ENCODE assay signal across 11 cellular contexts in genomic region chr13:113364371-113364932, GRCh38. TPM values are rescaled to one million over a fixed set of nuclear protein-coding genes. Genes with fewer than 3 reads are reported as not detected.
DNase-seq lines count a peak whose midpoint lies in the region; ATAC-seq, FAIRE-seq and TF ChIP-seq lines count a peak whose summit lies in the region.
"Had no signal": no experiment of that assay in that cellular context is flagged by ENCODE, and none has a peak within 500 bp of the region (broad histone marks: within the 10 kb centered on the region; RNA-seq: fewer than 3 reads in every experiment).

No MANE protein-coding gene starts in this region.

- POLR2A ChIA-PET in A549 (lab: Yijun Ruan, JAX), result no interaction called here

- no peak for FAIRE-seq in A549 (lab: Jason Lieb, UNC)
- FAIRE-seq: islet of Langerhans had no signal

- no peak for TF ChIP-seq CTCF in A549 (IDR thresholded peaks at IDR 0.05)
- no peak for TF ChIP-seq CTCF in neural progenitor cell (IDR thresholded peaks at IDR 0.05)

- no peak for TF ChIP-seq EP300 in A549 (IDR thresholded peaks at IDR 0.05)

- TF ChIP-seq RAD21 in A549 (conservative IDR thresholded peaks at IDR 0.05 in 1 of 2, IDR thresholded peaks at IDR 0.05 in 1 of 2), result no peak

- no peaks in the 10 kb centered on the region for H3K27me3 ChIP-seq in esophagus (ENCODE audit: control insufficient read depth in 1 of 2, insufficient read depth in 2 of 2, low read length in 2 of 2)
- H3K27me3 ChIP-seq in neural progenitor cell, result no peaks in the 10 kb centered on the region

- H2AFZ ChIP-seq in neural progenitor cell (replicated peaks), result peak overlapping the region; percentile 51

- H3K36me3 Mint-ChIP-seq in neural progenitor cell, result no peaks in the 10 kb centered on the region
- H3K36me3 Mint-ChIP-seq: CD8-positive, alpha-beta T cell had no signal

- no peak overlapping the region for H3K4me3 Mint-ChIP-seq in neural progenitor cell

- H3K27me3 Mint-ChIP-seq in neural progenitor cell (ENCODE audit: insufficient read depth, low read depth), result peaks cover 6% of the 10 kb centered on the region

- H3K4me1 ChIP-seq in A549 (no peaks in the 10 kb centered on the region), esophagus (ENCODE audit: control insufficient read depth in 2 of 2, insufficient read depth in 2 of 2, low read length in 1 of 2) (peaks cover 0 to 3% of the 10 kb centered on the region in 2 donors), neural progenitor cell (peaks cover 6% of the 10 kb centered on the region)

- no peak for TF ChIP-seq POLR2A in A549 (IDR thresholded peaks at IDR 0.05; ENCODE audit: low read length)

- 29% methylated on average over 24 of the region's 41 CpGs for WGBS in A549 (ENCODE audit: missing lambda C conversion rate)
- WGBS in esophagus, 2 donors, result 10 to 13% methylated on average over 33 to 37 of the region's 41 CpGs

- peaks cover 29% of the 10 kb centered on the region for H3K79me2 ChIP-seq in neural progenitor cell (ENCODE audit: low read depth)

- H3K9ac ChIP-seq in neural progenitor cell, result no peak overlapping the region

- no peaks in the 10 kb centered on the region for H3F3A ChIP-seq in neural progenitor cell (ENCODE audit: low read depth)

- H3K27ac ChIP-seq in A549 (peak overlapping the region; percentile 53 to 87; a peak in 5 of 6 replicates), esophagus (ENCODE audit: low read depth in 2 of 2, low read length in 1 of 2) (peak overlapping the region; percentile 65 to 73), neural progenitor cell (no peak overlapping the region)

- H3K4me3 ChIP-seq in A549, result peak overlapping the region; percentile 39; the same call in 2 of the 3 replicates
- H3K4me3 ChIP-seq in esophagus (ENCODE audit: low read depth in 1 of 2, low read length in 2 of 2), result peak overlapping the region; percentile 10 to 45
- H3K4me3 ChIP-seq in neural progenitor cell, result peak overlapping the region; percentile 31

- no peak overlapping the region for H3K27ac Mint-ChIP-seq in neural progenitor cell
- H3K27ac Mint-ChIP-seq: CD8-positive, alpha-beta T cell had no signal

- CTCF ChIA-PET in A549 (lab: Yijun Ruan, JAX), result no interaction called here

- peaks cover 12% of the 10 kb centered on the region for H3K4me1 Mint-ChIP-seq in neural progenitor cell

- H3K9me3 Mint-ChIP-seq in neural progenitor cell, result no peaks in the 10 kb centered on the region
- H3K9me3 Mint-ChIP-seq: CD8-positive, alpha-beta T cell had no signal

- DNase-seq in A549 (ENCODE audit: low read depth in 1 of 2, low spot score in 1 of 2), result peak in 1 of 2 experiments; percentile 17
- DNase-seq in LoVo (ENCODE audit: low spot score), result peak; percentile 15
- DNase-seq in neural progenitor cell (ENCODE audit: low spot score), result no peak
- DNase-seq in stimulated activated CD4-positive, alpha-beta T cell treated with anti-CD3 and anti-CD28 coated beads, Interleukin-4, amount 100 ng/mL, for 1 hour, result no peak
- DNase-seq in NCI-H524 treated with DMSO at 0.1 percent for 48 hours (lab: John Stamatoyannopoulos, UW), result no peak

- H3K4me2 ChIP-seq in A549, result peak overlapping the region; percentile 70
- peak overlapping the region; percentile 74 for H3K4me2 ChIP-seq in neural progenitor cell

- H3K9me3 ChIP-seq in A549, result no peaks in the 10 kb centered on the region
- no peaks in the 10 kb centered on the region for H3K9me3 ChIP-seq in esophagus (ENCODE audit: control insufficient read depth in 2 of 2, insufficient read depth in 1 of 2, low read depth in 1 of 2, low read length in 1 of 2)
- no peaks in the 10 kb centered on the region for H3K9me3 ChIP-seq in neural progenitor cell (ENCODE audit: low read depth)

- H4K20me1 ChIP-seq in neural progenitor cell (ENCODE audit: low read depth), result peaks cover 12% of the 10 kb centered on the region

- H3K36me3 ChIP-seq in esophagus (ENCODE audit: control insufficient read depth in 2 of 2, insufficient read depth in 2 of 2, low read length in 1 of 2) (no peaks in the 10 kb centered on the region), neural progenitor cell (no peaks in the 10 kb centered on the region)

- peak in 1 of 2 experiments; percentile 23; a peak in 1 of 6 replicates for ATAC-seq in A549
- no peak for ATAC-seq in HG02981 (IDR thresholded peaks at IDR 0.05; ENCODE audit: unreplicated experiment)
- no peak for ATAC-seq in HG03108 (IDR thresholded peaks at IDR 0.05; ENCODE audit: unreplicated experiment)

TF ChIP-seq in A549, 52 proteins besides CTCF, POLR2A, EP300 and RAD21:
- TF ChIP-seq SREBF2 (IDR thresholded peaks at IDR 0.05) (no peak), BHLHE40 (IDR thresholded peaks at IDR 0.05; ENCODE audit: low read depth, low read length) (no peak), MAZ (IDR thresholded peaks at IDR 0.05; ENCODE audit: borderline replicate concordance, low read depth, low read length) (no peak), USF2 (IDR thresholded peaks at IDR 0.05) (no peak), RARB (CRISPR knock-in tag; IDR thresholded peaks at IDR 0.05) (no peak), RCOR1 (IDR thresholded peaks at IDR 0.05; ENCODE audit: low read depth, low read length) (no peak), MAFK (IDR thresholded peaks at IDR 0.05; ENCODE audit: partially characterized antibody) (no peak), E2F6 (IDR thresholded peaks at IDR 0.05; ENCODE audit: borderline replicate concordance, low read depth) (no peak), PBX3 (IDR thresholded peaks at IDR 0.05) (no peak), MAX (IDR thresholded peaks at IDR 0.05) (no peak), HOXB13 (CRISPR knock-in tag; IDR thresholded peaks at IDR 0.05; ENCODE audit: low read depth) (no peak)

RNA-seq across cellular contexts. Expression of gene GRTP1, which starts 0.5 kb away (rescaled TPM):
- polyA plus RNA-seq in A549 (2011; rRNA removed) (3.7 and 3.8 TPM in 2 replicates), A549 (2017; fragmentation: RNase III; extraction: RNeasy Plus Mini Kit Qiagen cat#74134 plus additional on column Dnase treatment) (1.7 to 2.2 TPM (median 1.7 TPM) in 3 replicates), esophagus (10 to 100 TPM; 13.9 to 15.8 TPM)
- polyA plus RNA-seq in A549 (2012; cell fraction: cytosol; rRNA removed), result 1.8 and 2.1 TPM in 2 replicates
- 2.4 and 3.8 TPM in 2 replicates for polyA plus RNA-seq in A549 (2012; cell fraction: nucleus; rRNA removed)
- 1.4 and 2.2 TPM in 2 replicates for polyA minus RNA-seq in A549 (2011; rRNA and poly(A)+ RNA removed)
- total RNA-seq in neural progenitor cell (ENCODE audit: low replicate concordance), result 14.8 and 19.3 TPM in 2 replicates
- total RNA-seq: CD8-positive, alpha-beta T cell; T-helper 1 cell treated with Interleukin-12 subunit alpha and Interleukin-12 subunit beta and Interleukin-4 antibody, amounts not matched to agents 30 ng/mL and 1 ng/mL, for 36 hours had no signal
